ENCODE assay signal across 8 cellular contexts in the genomic region with DNA sequence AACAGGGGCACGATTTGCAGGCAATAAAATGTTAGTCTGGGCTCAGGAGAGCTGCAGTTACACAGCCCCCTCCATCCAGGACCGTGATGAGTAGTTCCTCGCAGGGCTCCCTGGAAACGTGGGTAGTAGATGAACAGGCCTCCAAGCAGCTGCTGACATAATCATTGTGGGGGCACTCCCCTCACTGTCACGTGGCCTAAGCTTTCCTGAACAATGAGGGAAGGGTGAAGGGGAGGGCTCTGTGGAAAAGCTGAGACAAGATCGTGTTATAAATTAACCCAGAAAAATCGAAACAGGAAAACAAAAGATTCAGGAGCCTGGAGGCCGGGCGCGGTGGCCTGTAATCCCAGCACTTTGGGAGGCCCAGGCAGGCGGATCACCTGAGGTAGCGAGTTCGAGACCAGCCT. TPM values are rescaled to one million over a fixed set of nuclear protein-coding genes. Genes with fewer than 3 reads are reported as not detected.
DNase-seq lines count a peak whose midpoint lies in the region; ATAC-seq and TF ChIP-seq lines count a peak whose summit lies in the region.

No MANE protein-coding gene starts in this region.

- peak; percentile 92 for DNase-seq in A172 (ENCODE audit: low spot score)
- peak; percentile 73 to 80 for DNase-seq in HAP-1 (ENCODE audit: low spot score in 2 of 2)
- DNase-seq in effector CD8-positive, alpha-beta T cell (lab: John Stamatoyannopoulos, UW): peak; percentile 44
- peak; percentile 85 for DNase-seq in lung (ENCODE audit: low spot score)
- peak; percentile 58 to 62 for DNase-seq in stimulated activated CD8-positive, alpha-beta memory T cell treated with anti-CD3 and anti-CD28 coated beads, Interleukin-7, amount 100 ng/mL, for 4 hours (ENCODE audit: low read depth in 2 of 2)

- no peak for ATAC-seq in lung (ENCODE audit: insufficient read depth, low FRiP score)
- no peak for ATAC-seq in HG02759 (IDR thresholded peaks at IDR 0.05; ENCODE audit: unreplicated experiment)
- ATAC-seq in GM18870 (IDR thresholded peaks at IDR 0.05; ENCODE audit: unreplicated experiment): no peak

- H3K9me3 ChIP-seq in HAP-1 (no peaks in the 10 kb centered on the region), lung (ENCODE audit: control insufficient read depth in 2 of 2, insufficient read depth in 1 of 2, low read length in 1 of 2) (no peaks in the 10 kb centered on the region)

- in situ Hi-C loops in HAP-1 (cut with MboI; ENCODE audit: low sequenced_read_pairs): loop anchor here (25.0 kb wide), 1 partner anchor 916 kb away; the partner anchor contains the start of genes DVL2, GABARAP and PHF23

- peaks cover 44% of the 10 kb centered on the region for H3K4me1 ChIP-seq in HAP-1
- peaks cover 5 to 20% of the 10 kb centered on the region in 2 donors for H3K4me1 ChIP-seq in lung (ENCODE audit: control insufficient read depth in 2 of 2, insufficient read depth in 2 of 2, low read length in 2 of 2)

- TF ChIP-seq CTCF in VCaP (conservative IDR thresholded peaks at IDR 0.05): no peak
- no peak for TF ChIP-seq CTCF in lung (IDR thresholded peaks at IDR 0.05; ENCODE audit: control extremely low read depth, extremely low read depth)

- H3K27ac ChIP-seq in VCaP (peak overlapping the region; percentile 64), lung (ENCODE audit: low read depth in 1 of 2, low read length in 1 of 2) (peak overlapping the region; percentile 98 to 99)

- H3K4me3 ChIP-seq in HAP-1 (no peak overlapping the region; the same call in 1 of the 2 replicates), lung (no peak overlapping the region)

- 17 to 25% methylated on average over 13 of the region's 13 CpGs for WGBS in lung, 2 donors

- H3K27me3 ChIP-seq in HAP-1 (ENCODE audit: low read depth): no peaks in the 10 kb centered on the region
- no peaks in the 10 kb centered on the region for H3K27me3 ChIP-seq in lung (ENCODE audit: control insufficient read depth, insufficient read depth)

- H3K36me3 ChIP-seq in HAP-1 (replicated peaks): peaks cover 27% of the 10 kb centered on the region
- H3K36me3 ChIP-seq in lung (ENCODE audit: control insufficient read depth in 2 of 2, insufficient read depth in 2 of 2, low read length in 2 of 2): peaks cover 10 to 21% of the 10 kb centered on the region in 2 donors

RNA-seq across cellular contexts. Expression of gene PER1, which starts 1.3 kb away (rescaled TPM):
- total RNA-seq in A172 (2014; rRNA removed; shearing (Covaris generic)): 6.9 and 7.5 TPM in 2 replicates
- 100 to 1,000 TPM; 132 to 238 TPM for total RNA-seq in lung
- polyA plus RNA-seq in lung: 100 to 1,000 TPM in 1 of 2 donors, 10 to 100 TPM in 1; 93.5 to 126 TPM

RNA-seq across cellular contexts. Expression of gene VAMP2, which starts 9.2 kb away (rescaled TPM):
- total RNA-seq in A172 (2014; rRNA removed; shearing (Covaris generic)): 1.9 and 4.3 TPM in 2 replicates
- 10 to 100 TPM; 33.9 to 76.2 TPM for total RNA-seq in lung
- 10 to 100 TPM; 45.4 to 46.2 TPM for polyA plus RNA-seq in lung

RNA-seq across cellular contexts. Expression of gene TMEM107, which starts 22.6 kb away (rescaled TPM):
- 35.8 and 39.3 TPM in 2 replicates for total RNA-seq in A172 (2014; rRNA removed; shearing (Covaris generic))
- total RNA-seq in lung: 10 to 100 TPM; 24.4 to 33.1 TPM
- 10 to 100 TPM; 13.2 to 19.0 TPM for polyA plus RNA-seq in lung

RNA-seq across cellular contexts. Expression of gene HES7, which starts 29.6 kb away (rescaled TPM):
- not detected in 2 replicates for total RNA-seq in A172 (2014; rRNA removed; shearing (Covaris generic))
- under 1 TPM in 1 of 2 donors, not detected in 1; 0.55 TPM for total RNA-seq in lung
- polyA plus RNA-seq in lung: under 1 TPM; 0.22 to 0.28 TPM

RNA-seq across cellular contexts. Expression of gene ALOXE3, which starts 35.2 kb away (rescaled TPM):
- total RNA-seq in A172 (2014; rRNA removed; shearing (Covaris generic)): 0.05 TPM in 1 of 2 replicates, not detected in the other
- total RNA-seq in lung: under 1 TPM in 1 of 2 donors, not detected in 1; 0.12 TPM
- polyA plus RNA-seq in lung: under 1 TPM; 0.28 to 0.68 TPM

Comparison
In these comparisons a context has a peak if more than half of its experiments do, and no peak if none do; other contexts are left out.
1. RNA of gene PER1, which starts 1.3 kb away (total RNA-seq): 132 to 238 TPM in lung; 6.9 to 7.5 TPM in A172; every median in the first group is over 10 times any median in the second.
2. Peak in every context shown above with its lines, with median percentiles within 50 percentile points of each other: DNase-seq.